11 cellular contexts compared by ENCODE assay signal in the genomic region with DNA sequence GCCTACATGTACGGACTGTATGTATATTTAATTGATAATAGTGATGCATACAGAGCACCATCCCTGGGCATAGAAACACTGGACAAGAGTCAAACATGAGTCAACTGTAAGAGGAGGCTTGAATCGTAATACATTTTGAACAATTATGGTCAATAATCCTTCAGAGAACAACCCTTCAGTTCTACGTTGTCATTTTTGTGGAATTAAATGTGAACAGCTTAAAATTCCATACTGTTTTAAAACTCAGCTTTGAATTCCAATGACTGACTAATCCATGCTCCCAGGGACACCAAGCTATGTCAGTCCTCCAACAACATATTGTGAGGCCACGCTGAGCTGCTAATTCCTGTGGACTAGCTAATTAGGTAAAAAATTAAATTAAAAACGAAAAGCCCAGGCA. TPM values are rescaled to one million over a fixed set of nuclear protein-coding genes. Genes with fewer than 3 reads are reported as not detected.
DNase-seq lines count a peak whose midpoint lies in the region; ATAC-seq and TF ChIP-seq lines count a peak whose summit lies in the region.
"Had no signal": no experiment of that assay in that cellular context is flagged by ENCODE, and none has a peak within 500 bp of the region (broad histone marks: within the 10 kb centered on the region; RNA-seq: fewer than 3 reads in every experiment).

No MANE protein-coding gene starts in this region.

- no peak for ATAC-seq in GM19463 (IDR thresholded peaks at IDR 0.05; ENCODE audit: unreplicated experiment)
- no peak for ATAC-seq in activated naive CD8-positive, alpha-beta T cell treated with anti-CD3 and anti-CD28 coated beads, Interleukin-2, amount 50 U/mL, for 24 hours
- ATAC-seq: Panc1 had no signal

- H3K4me3 ChIP-seq in HAP-1 (no peak overlapping the region), ascending aorta (no peak overlapping the region), fibroblast of villous mesenchyme (ENCODE audit: low read depth, low read length) (no peak overlapping the region), tibial artery (no peak overlapping the region)

- H3K36me3 Mint-ChIP-seq in activated naive CD8-positive, alpha-beta T cell treated with anti-CD3 and anti-CD28 coated beads, Interleukin-2, amount 50 U/mL, for 24 hours (ENCODE audit: low read depth): peaks cover 4% of the 10 kb centered on the region

- intact Hi-C loops in ascending aorta (cut with DNase I) (no loop called here), tibial artery (cut with DNase I; ENCODE audit: low total_unique reads) (no loop called here)

- in situ Hi-C loops in HAP-1 (cut with MboI; ENCODE audit: low sequenced_read_pairs): no loop called here

- no peak overlapping the region for H3K4me3 Mint-ChIP-seq in activated naive CD8-positive, alpha-beta T cell treated with anti-CD3 and anti-CD28 coated beads, Interleukin-2, amount 50 U/mL, for 24 hours

- TF ChIP-seq CTCF in ascending aorta (IDR thresholded peaks at IDR 0.05) (no peak), fibroblast of villous mesenchyme (IDR thresholded peaks at IDR 0.05; ENCODE audit: insufficient read depth, low read depth, low read length) (no peak), tibial artery (IDR thresholded peaks at IDR 0.05) (no peak)

- H3K27ac ChIP-seq in ascending aorta (peak overlapping the region; percentile 53 to 77), tibial artery (peak overlapping the region; percentile 67 to 73)

- H3K4me1 Mint-ChIP-seq in activated naive CD8-positive, alpha-beta T cell treated with anti-CD3 and anti-CD28 coated beads, Interleukin-2, amount 50 U/mL, for 24 hours: peaks cover 21% of the 10 kb centered on the region

- H3K36me3 ChIP-seq in HAP-1 (replicated peaks) (no peaks in the 10 kb centered on the region), ascending aorta (no peaks in the 10 kb centered on the region), tibial artery (no peaks in the 10 kb centered on the region)

- no peaks in the 10 kb centered on the region for H3K9me3 Mint-ChIP-seq in activated naive CD8-positive, alpha-beta T cell treated with anti-CD3 and anti-CD28 coated beads, Interleukin-2, amount 50 U/mL, for 24 hours
- H3K9me3 Mint-ChIP-seq: neural crest cell had no signal

- no peaks in the 10 kb centered on the region for H3K9me3 ChIP-seq in HAP-1
- H3K9me3 ChIP-seq in ascending aorta: no peaks in the 10 kb centered on the region
- H3K9me3 ChIP-seq in tibial artery: no peaks in the 10 kb centered on the region

- no peaks in the 10 kb centered on the region for H3K27me3 Mint-ChIP-seq in activated naive CD8-positive, alpha-beta T cell treated with anti-CD3 and anti-CD28 coated beads, Interleukin-2, amount 50 U/mL, for 24 hours

- H3K27ac Mint-ChIP-seq in activated naive CD8-positive, alpha-beta T cell treated with anti-CD3 and anti-CD28 coated beads, Interleukin-2, amount 50 U/mL, for 24 hours: no peak overlapping the region

- H3K4me1 ChIP-seq in HAP-1 (peaks cover 22% of the 10 kb centered on the region), ascending aorta (peaks cover 12 to 68% of the 10 kb centered on the region in 2 donors), tibial artery (peaks cover 0 to 87% (median 61%) of the 10 kb centered on the region in 4 donors)

- DNase-seq in HAP-1 (ENCODE audit: low spot score in 2 of 2) (peak; percentile 50 to 67), ascending aorta (ENCODE audit: low spot score in 2 of 2) (no peak), fibroblast of villous mesenchyme (ENCODE audit: low read depth) (peak; percentile 43), tibial artery (no peak), NCI-H774 (lab: John Stamatoyannopoulos, UW) (no peak)
- no peak for DNase-seq in activated naive CD8-positive, alpha-beta T cell treated with anti-CD3 and anti-CD28 coated beads, Interleukin-2, amount 50 U/mL, for 24 hours
- DNase-seq: DND-41, Kasumi-1 had no signal

- no peaks in the 10 kb centered on the region for H3K27me3 ChIP-seq in HAP-1 (ENCODE audit: low read depth)
- no peaks in the 10 kb centered on the region for H3K27me3 ChIP-seq in ascending aorta
- H3K27me3 ChIP-seq in tibial artery: no peaks in the 10 kb centered on the region

RNA-seq across cellular contexts. Expression of a gene that starts 41.5 kb away (rescaled TPM):
- 43.0 TPM for total RNA-seq in ascending aorta
- 110 and 112 TPM in 2 replicates for total RNA-seq in fibroblast of villous mesenchyme

Comparison
In these comparisons a context has a peak if more than half of its experiments do, and no peak if none do; other contexts are left out.
1. DNase-seq: peak in HAP-1 (2 of 2) and fibroblast of villous mesenchyme (single experiment); none in ascending aorta (0 of 2), tibial artery (0 of 2), NCI-H774 (single experiment) and activated naive CD8-positive, alpha-beta T cell treated with anti-CD3 and anti-CD28 coated beads, Interleukin-2, amount 50 U/mL, for 24 hours (single experiment).